1 cellular context compared by ENCODE assay signal in the genomic region with DNA sequence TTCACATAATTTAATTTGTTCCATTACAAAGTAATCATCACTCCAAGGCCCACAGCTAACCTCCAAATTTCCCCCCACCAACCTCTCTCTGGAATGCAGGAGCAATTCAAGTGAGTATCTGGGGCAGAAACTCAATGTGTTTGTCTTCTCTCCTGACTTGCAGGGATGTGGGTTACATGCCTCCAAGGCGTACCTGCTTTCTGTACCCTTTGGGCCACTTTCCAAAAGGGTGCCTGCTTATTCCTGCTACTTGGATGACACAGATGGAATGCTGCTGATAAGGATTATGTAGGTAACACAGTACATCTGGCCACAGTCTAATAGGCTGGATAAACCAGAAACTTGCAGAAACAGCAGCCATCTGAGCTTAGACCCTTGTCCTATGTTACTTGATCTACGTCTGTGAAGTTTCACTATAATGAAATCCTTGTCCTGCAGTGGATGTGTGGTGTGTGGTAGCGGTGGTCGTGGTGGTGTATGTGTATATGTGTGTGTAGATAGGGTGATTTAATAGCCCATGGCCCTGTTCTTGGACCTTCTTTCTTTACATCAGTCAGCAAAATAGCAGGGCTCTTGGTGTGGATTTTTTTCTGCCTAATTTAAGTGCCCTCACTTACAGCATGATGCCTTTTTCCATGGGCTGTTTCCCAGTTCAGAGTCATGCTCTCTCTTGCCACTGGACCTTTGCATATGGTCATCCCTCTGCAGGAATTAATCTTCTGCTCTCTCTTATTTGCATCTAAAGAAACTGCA.
TF ChIP-seq lines count a peak whose summit lies in the region.

No MANE protein-coding gene starts in this region.

TF ChIP-seq in K562, 482 proteins besides CTCF, POLR2A, EP300 and RAD21 (continued from another document):
- TF ChIP-seq TEAD4 (IDR thresholded peaks at IDR 0.05; ENCODE audit: low read length) (peak; percentile 34; the same call in 1 of the 2 replicates), TEAD4 (CRISPR knock-in tag; IDR thresholded peaks at IDR 0.05; ENCODE audit: borderline replicate concordance) (no peak), RBM14 (IDR thresholded peaks at IDR 0.05; ENCODE audit: borderline replicate concordance, insufficient read depth, low read depth, low read length) (no peak), CBFA2T3 (IDR thresholded peaks at IDR 0.05) (peak; percentile 54), ZNF212 (CRISPR knock-in tag; IDR thresholded peaks at IDR 0.05) (no peak), ZNF316 (IDR thresholded peaks at IDR 0.05) (peak; percentile 42; the same call in 1 of the 2 replicates), C11orf30 (IDR thresholded peaks at IDR 0.05; ENCODE audit: low read depth) (peak; percentile 40; the same call in 1 of the 2 replicates), SOX6 (IDR thresholded peaks at IDR 0.05) (no peak), CBFA2T2 (conservative IDR thresholded peaks at IDR 0.05) (peak; percentile 38), TAL1 (IDR thresholded peaks at IDR 0.05) (peak; percentile 17; the same call in 1 of the 2 replicates)
- TF ChIP-seq, protein P1, sequence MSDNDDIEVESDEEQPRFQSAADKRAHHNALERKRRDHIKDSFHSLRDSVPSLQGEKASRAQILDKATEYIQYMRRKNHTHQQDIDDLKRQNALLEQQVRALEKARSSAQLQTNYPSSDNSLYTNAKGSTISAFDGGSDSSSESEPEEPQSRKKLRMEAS (CRISPR knock-in tag; IDR thresholded peaks at IDR 0.05): no peak
- TF ChIP-seq, protein P2, sequence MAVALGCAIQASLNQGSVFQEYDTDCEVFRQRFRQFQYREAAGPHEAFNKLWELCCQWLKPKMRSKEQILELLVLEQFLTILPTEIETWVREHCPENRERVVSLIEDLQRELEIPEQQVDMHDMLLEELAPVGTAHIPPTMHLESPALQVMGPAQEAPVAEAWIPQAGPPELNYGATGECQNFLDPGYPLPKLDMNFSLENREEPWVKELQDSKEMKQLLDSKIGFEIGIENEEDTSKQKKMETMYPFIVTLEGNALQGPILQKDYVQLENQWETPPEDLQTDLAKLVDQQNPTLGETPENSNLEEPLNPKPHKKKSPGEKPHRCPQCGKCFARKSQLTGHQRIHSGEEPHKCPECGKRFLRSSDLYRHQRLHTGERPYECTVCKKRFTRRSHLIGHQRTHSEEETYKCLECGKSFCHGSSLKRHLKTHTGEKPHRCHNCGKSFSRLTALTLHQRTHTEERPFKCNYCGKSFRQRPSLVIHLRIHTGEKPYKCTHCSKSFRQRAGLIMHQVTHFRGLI (CRISPR knock-in tag; IDR thresholded peaks at IDR 0.05): no peak
